21 cellular contexts compared by ENCODE assay signal in the genomic region with DNA sequence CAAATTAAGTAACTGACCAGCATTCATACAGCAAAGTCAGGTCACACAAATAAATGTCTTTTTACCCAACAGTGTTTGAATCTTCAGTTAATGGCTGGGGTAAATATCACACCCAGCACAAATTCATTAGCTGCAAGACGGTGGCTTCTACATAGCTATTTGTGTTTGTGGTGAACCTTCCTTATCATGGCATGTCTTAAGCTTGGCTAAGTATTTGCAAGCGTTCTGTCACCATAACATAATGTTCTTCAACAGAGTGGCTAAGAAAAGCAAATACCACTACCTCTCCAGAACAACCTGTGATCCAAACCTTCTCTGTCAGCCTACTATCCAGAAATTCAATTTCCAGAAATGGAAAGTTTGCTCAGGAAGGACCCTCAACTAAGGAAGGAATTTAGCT.
"Had no signal": no experiment of that assay in that cellular context is flagged by ENCODE, and none has a peak within 500 bp of the region (broad histone marks: within the 10 kb centered on the region; RNA-seq: fewer than 3 reads in every experiment).

No MANE protein-coding gene starts in this region.

- DNase-seq: activated CD4-positive, alpha-beta T cell treated with anti-CD3 and anti-CD28 coated beads, Interleukin-2, amount 50 U/mL, for 4 hours; activated CD4-positive, CD25-positive, alpha-beta regulatory T cell treated with anti-CD3 and anti-CD28 coated beads, Interleukin-2, amount 50 U/mL, for 72 hours; activated CD8-positive, alpha-beta memory T cell treated with anti-CD3 and anti-CD28 coated beads, Interleukin-2, amount 10 ng/mL, durations not matched to agents 7 days and 5 days; activated gamma-delta T cell treated with Interleukin-2 at 50 U/mL for 16 hours; activated naive CD8-positive, alpha-beta T cell treated with anti-CD3 and anti-CD28 coated beads for 36 hours; activated T-cell treated with anti-CD3 and anti-CD28 coated beads, Interleukin-2, amount 50 U/mL, for 4 hours; aorta; effector CD4-positive, alpha-beta T cell; foreskin melanocyte; heart left ventricle; islet precursor cell; pancreas; T-helper 2 cell; tibial artery had no signal

- H3K4me3 ChIP-seq: coronary artery, heart left ventricle, neural progenitor cell, pancreas, skin epidermis, tibial artery, vagina had no signal

- FAIRE-seq: endothelial cell of umbilical vein, pancreas, TTC549 had no signal

- H3K27me3 ChIP-seq: heart left ventricle, neural progenitor cell, pancreas, tibial artery, vagina had no signal

- H2AFZ ChIP-seq: neural progenitor cell had no signal

- H3K36me3 ChIP-seq: heart left ventricle, neural progenitor cell, pancreas, tibial artery, vagina had no signal

- H3K36me3 Mint-ChIP-seq: memory B cell, neural progenitor cell had no signal

- ATAC-seq: activated CD8-positive, alpha-beta memory T cell treated with anti-CD3 and anti-CD28 coated beads, Interleukin-2, amount 10 ng/mL, durations not matched to agents 7 days and 5 days; activated T-cell treated with anti-CD3 and anti-CD28 coated beads, Interleukin-2, amount 50 U/mL, for 4 hours had no signal

- H3K9ac ChIP-seq: neural progenitor cell had no signal

- H3K27me3 Mint-ChIP-seq: activated CD8-positive, alpha-beta memory T cell treated with anti-CD3 and anti-CD28 coated beads, Interleukin-2, amount 10 ng/mL, durations not matched to agents 7 days and 5 days; activated naive CD8-positive, alpha-beta T cell treated with anti-CD3 and anti-CD28 coated beads for 36 hours; memory B cell had no signal

- H3K9me3 Mint-ChIP-seq: activated naive CD8-positive, alpha-beta T cell treated with anti-CD3 and anti-CD28 coated beads for 36 hours; activated T-cell treated with anti-CD3 and anti-CD28 coated beads, Interleukin-2, amount 50 U/mL, for 4 hours; neural progenitor cell had no signal

- H3K9me3 ChIP-seq: heart left ventricle, pancreas, tibial artery, vagina had no signal

- H3K4me3 Mint-ChIP-seq: activated naive CD8-positive, alpha-beta T cell treated with anti-CD3 and anti-CD28 coated beads for 36 hours; activated T-cell treated with anti-CD3 and anti-CD28 coated beads, Interleukin-2, amount 50 U/mL, for 4 hours; memory B cell; neural progenitor cell had no signal

- H3K4me2 ChIP-seq: neural progenitor cell had no signal

- H3K27ac ChIP-seq: coronary artery, heart left ventricle, neural progenitor cell, tibial artery, vagina had no signal

- H3K27ac Mint-ChIP-seq: activated naive CD8-positive, alpha-beta T cell treated with anti-CD3 and anti-CD28 coated beads for 36 hours; memory B cell; neural progenitor cell had no signal
